7 cellular contexts compared by ENCODE assay signal in genomic region chr2:100606740-100607343, GRCh38. TPM values are rescaled to one million over a fixed set of nuclear protein-coding genes. Genes with fewer than 3 reads are reported as not detected.
A peak's percentile ranks its signal among the peaks of the same experiment; 100 is the strongest.
DNase-seq lines count a peak whose midpoint lies in the region; ATAC-seq, FAIRE-seq and TF ChIP-seq lines count a peak whose summit lies in the region.

No MANE protein-coding gene starts in this region.

- intact Hi-C loops in HepG2 (cut with micrococcal nuclease; ENCODE audit: unreplicated experiment), result loop anchor here (1.0 kb wide), 1 partner anchor 377 kb away; no protein-coding TSS in a partner anchor

- DNase-seq in Daoy (ENCODE audit: low read depth), result peak; percentile 25
- DNase-seq in HTR-8/SVneo (ENCODE audit: insufficient read length, low spot score), result peak; percentile 24
- DNase-seq in SK-N-DZ (ENCODE audit: low spot score), result peak; percentile 36
- peak; percentile 66 for DNase-seq in choroid plexus epithelial cell (ENCODE audit: low read depth)
- peak; percentile 52 for DNase-seq in HepG2 (ENCODE audit: low spot score)
- no peak for DNase-seq in thoracic aorta (ENCODE audit: low spot score)

- peaks cover 19% of the 10 kb centered on the region for H3K4me1 ChIP-seq in HepG2 (ENCODE audit: insufficient read depth, low read length)
- H3K4me1 ChIP-seq in thoracic aorta (ENCODE audit: control insufficient read depth in 1 of 2, low read depth in 2 of 2), result peaks cover 10 to 17% of the 10 kb centered on the region in 2 donors

- H3K4me2 ChIP-seq in HepG2 (ENCODE audit: low read depth, low read length), result peak overlapping the region; percentile 81

- H3K27ac ChIP-seq in HepG2 (ENCODE audit: extremely low read length, insufficient read depth, low read length) (no peak overlapping the region), thoracic aorta (no peak overlapping the region)

- H3K9ac ChIP-seq in HepG2 (ENCODE audit: insufficient read depth, low read depth, low read length), result no peak overlapping the region

- POLR2A ChIA-PET in HepG2 (lab: Yijun Ruan, JAX), result interaction anchor here (0.8 to 1.0 kb wide), 2 partner anchors 174 to 395 kb away, joined by 3 read pairs; partner anchors contain the start of gene RPL31

- BruUV-seq in HepG2 (replicated peaks; lab: Mats Ljungman, UMichigan), result no TSS peak

- TF ChIP-seq CTCF in choroid plexus epithelial cell (conservative IDR thresholded peaks at IDR 0.05; ENCODE audit: low read depth, low read length), result peak; percentile 84
- TF ChIP-seq CTCF in HepG2 (CRISPR knock-in tag; IDR thresholded peaks at IDR 0.05), result peak; percentile 96
- peak; percentile 77 for TF ChIP-seq CTCF in thoracic aorta (IDR thresholded peaks at IDR 0.05)

- in situ Hi-C loops in HepG2 (cut with HindIII; ENCODE audit: extremely low pct_ligation_motif_present, low pct_unique_long_range_greater_than_20kb), result no loop called here

- peak; percentile 80 for TF ChIP-seq RAD21 in HepG2 (CRISPR knock-in tag; IDR thresholded peaks at IDR 0.05)

- H3K27me3 ChIP-seq in HepG2 (ENCODE audit: control insufficient read depth in 1 of 2, insufficient read depth in 2 of 2, low read length in 2 of 2) (peaks cover 0 to 31% of the 10 kb centered on the region in 2 experiments; a peak in 4 of 5 replicates), thoracic aorta (replicated peaks; ENCODE audit: insufficient read depth) (no peaks in the 10 kb centered on the region)

- no peak for TF ChIP-seq POLR2A in HepG2 (IDR thresholded peaks at IDR 0.05; ENCODE audit: insufficient read depth in 1 of 2, low read depth in 2 of 2, low read length in 2 of 2)

- 38% methylated on average over 12 of the region's 12 CpGs for WGBS in HepG2 (ENCODE audit: low lambda C conversion rate)

- H3K9me3 ChIP-seq in HepG2 (ENCODE audit: low read length) (no peaks in the 10 kb centered on the region), thoracic aorta (no peaks in the 10 kb centered on the region)

- ATAC-seq in HepG2 (peak; percentile 66), thoracic aorta (ENCODE audit: insufficient number of reproducible peaks, low FRiP score, low read depth) (no peak), HG02759 (IDR thresholded peaks at IDR 0.05; ENCODE audit: unreplicated experiment) (no peak)

- no peaks in the 10 kb centered on the region for H3K79me2 ChIP-seq in HepG2 (ENCODE audit: insufficient read depth, low read length)

- FAIRE-seq in HTR-8/SVneo (lab: Jason Lieb, UNC), result no peak
- peak; percentile 77 for FAIRE-seq in HepG2 (lab: Jason Lieb, UNC)

- H4K20me1 ChIP-seq in HepG2 (ENCODE audit: insufficient read depth, low read length), result no peaks in the 10 kb centered on the region

- H3K4me3 ChIP-seq in choroid plexus epithelial cell (ENCODE audit: low read depth, low read length), result no peak overlapping the region
- peak overlapping the region in 2 of 3 experiments; percentile 13 to 26; a peak in 3 of 6 replicates for H3K4me3 ChIP-seq in HepG2 (replicated peaks in 1 of 3; ENCODE audit: insufficient read depth in 1 of 3, low read depth in 2 of 3, low read length in 3 of 3)
- no peak overlapping the region for H3K4me3 ChIP-seq in thoracic aorta

- H3K36me3 ChIP-seq in HepG2 (replicated peaks in 1 of 2; ENCODE audit: control insufficient read depth in 1 of 2, insufficient read depth in 2 of 2, low read length in 2 of 2), result no peaks in the 10 kb centered on the region
- no peaks in the 10 kb centered on the region for H3K36me3 ChIP-seq in thoracic aorta

- no peak for TF ChIP-seq EP300 in HepG2 (IDR thresholded peaks at IDR 0.05; ENCODE audit: low read depth in 2 of 2, low read length in 2 of 2)
- no peak for TF ChIP-seq EP300 in HepG2 (CRISPR knock-in tag; IDR thresholded peaks at IDR 0.05; ENCODE audit: borderline replicate concordance)

- CTCF ChIA-PET in HepG2 (lab: Yijun Ruan, JAX; ENCODE audit: low intra/inter-chr PET ratio, low total read pairs), result interaction anchor here (1.1 to 3.3 kb wide), 2 partner anchors 12 to 378 kb away, joined by 3 to 31 read pairs; no protein-coding TSS in a partner anchor

- no peak overlapping the region for H2AFZ ChIP-seq in HepG2 (ENCODE audit: low read length)

TF ChIP-seq in HepG2, 621 proteins besides CTCF, POLR2A, EP300 and RAD21 (continues in another document):
- peak; percentile 50; the same call in 1 of the 2 replicates for TF ChIP-seq ARNT2 (CRISPR knock-in tag; IDR thresholded peaks at IDR 0.05; ENCODE audit: low read depth)
- 0 out of 2 replicates have a peak, but pooled peaks have one; percentile 22 for TF ChIP-seq CHCHD3 (CRISPR knock-in tag; IDR thresholded peaks at IDR 0.05)
- 0 out of 2 replicates have a peak, but pooled peaks have one; percentile 24 for TF ChIP-seq THAP11 (CRISPR knock-in tag; IDR thresholded peaks at IDR 0.05)
- TF ChIP-seq IRX3 (CRISPR knock-in tag; IDR thresholded peaks at IDR 0.05; ENCODE audit: borderline replicate concordance, low read depth), result no peak
- TF ChIP-seq ZFX (CRISPR knock-in tag; IDR thresholded peaks at IDR 0.05; ENCODE audit: low read depth), result peak; percentile 34; the same call in 1 of the 2 replicates
- no peak for TF ChIP-seq STAT5B (CRISPR knock-in tag; IDR thresholded peaks at IDR 0.05)
- TF ChIP-seq FOSL2 (CRISPR knock-in tag; IDR thresholded peaks at IDR 0.05), result peak; percentile 21; the same call in 1 of the 2 replicates
- TF ChIP-seq ZNF605 (CRISPR knock-in tag; IDR thresholded peaks at IDR 0.05), result peak; percentile 61; the same call in 1 of the 2 replicates
- peak; percentile 46; the same call in 1 of the 2 replicates for TF ChIP-seq PITX1 (CRISPR knock-in tag; IDR thresholded peaks at IDR 0.05)
- TF ChIP-seq, protein P1, sequence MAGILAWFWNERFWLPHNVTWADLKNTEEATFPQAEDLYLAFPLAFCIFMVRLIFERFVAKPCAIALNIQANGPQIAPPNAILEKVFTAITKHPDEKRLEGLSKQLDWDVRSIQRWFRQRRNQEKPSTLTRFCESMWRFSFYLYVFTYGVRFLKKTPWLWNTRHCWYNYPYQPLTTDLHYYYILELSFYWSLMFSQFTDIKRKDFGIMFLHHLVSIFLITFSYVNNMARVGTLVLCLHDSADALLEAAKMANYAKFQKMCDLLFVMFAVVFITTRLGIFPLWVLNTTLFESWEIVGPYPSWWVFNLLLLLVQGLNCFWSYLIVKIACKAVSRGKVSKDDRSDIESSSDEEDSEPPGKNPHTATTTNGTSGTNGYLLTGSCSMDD (CRISPR knock-in tag; IDR thresholded peaks at IDR 0.05), result no peak
- TF ChIP-seq MYC (CRISPR knock-in tag; IDR thresholded peaks at IDR 0.05; ENCODE audit: borderline replicate concordance), result peak; percentile 39; the same call in 1 of the 2 replicates
- TF ChIP-seq FOXA1 (IDR thresholded peaks at IDR 0.05), result no peak
- 0 out of 2 replicates have a peak, but pooled peaks have one; percentile 5 for TF ChIP-seq FOXA1 (CRISPR knock-in tag; IDR thresholded peaks at IDR 0.05)
- peak; percentile 73; the same call in 1 of the 2 replicates for TF ChIP-seq THAP9 (CRISPR knock-in tag; IDR thresholded peaks at IDR 0.05; ENCODE audit: borderline replicate concordance)
- peak; percentile 95 for TF ChIP-seq STAG1 (CRISPR knock-in tag; IDR thresholded peaks at IDR 0.05)

RNA-seq across cellular contexts. Expression of gene PDCL3, which starts 44.0 kb away (rescaled TPM):
- total RNA-seq in Daoy (2014; rRNA removed; shearing (Covaris generic)), result 43.8 and 45.3 TPM in 2 replicates
- polyA plus RNA-seq in SK-N-DZ (2014; cell fraction: cytosol; rRNA removed), result 16.4 and 18.0 TPM in 2 replicates
- polyA plus RNA-seq in SK-N-DZ (2014; cell fraction: nucleus; rRNA removed), result 10.8 and 10.9 TPM in 2 replicates
- total RNA-seq in HepG2 (2016; rRNA removed; fragmentation: Illumina TruSeq; extraction: Trizol), result 24.4 and 36.9 TPM in 2 replicates
- 7.1 and 7.4 TPM in 2 replicates for total RNA-seq in HepG2 (2016; cell fraction: cytosol; rRNA removed; fragmentation: Illumina TruSeq; extraction: Trizol; ENCODE audit: low read depth)
- total RNA-seq in HepG2 (2016; cell fraction: insoluble cytoplasmic fraction; rRNA removed; fragmentation: Illumina TruSeq; extraction: Trizol), result 26.6 and 35.1 TPM in 2 replicates
- 9.5 and 9.9 TPM in 2 replicates for total RNA-seq in HepG2 (2016; cell fraction: membrane; rRNA removed; fragmentation: Illumina TruSeq; extraction: Trizol)
- 13.4 and 14.5 TPM in 2 replicates for total RNA-seq in HepG2 (2016; cell fraction: nucleus; rRNA removed; fragmentation: Illumina TruSeq; extraction: Trizol)
- polyA plus RNA-seq in HepG2 (2011; rRNA removed), result 14.4 TPM in 2 replicates
- polyA plus RNA-seq in HepG2 (2011; cell fraction: cytosol; rRNA removed), result 9.9 and 15.6 TPM in 2 replicates
- polyA plus RNA-seq in HepG2 (2011; cell fraction: nucleus; rRNA removed), result 2.6 and 4.0 TPM in 2 replicates
- 22.1 and 23.8 TPM in 2 replicates for polyA plus RNA-seq in HepG2 (2012)
- polyA plus RNA-seq in HepG2 (2016; cell fraction: cytosol; fragmentation: Illumina TruSeq; extraction: Trizol; ENCODE audit: low read depth), result 11.7 and 12.3 TPM in 2 replicates
- 64.8 and 71.4 TPM in 2 replicates for polyA plus RNA-seq in HepG2 (2016; cell fraction: insoluble cytoplasmic fraction; fragmentation: Illumina TruSeq; extraction: Trizol; ENCODE audit: low read depth)
- 12.5 and 13.1 TPM in 2 replicates for polyA plus RNA-seq in HepG2 (2016; cell fraction: membrane; fragmentation: Illumina TruSeq; extraction: Trizol; ENCODE audit: low read depth)
- 26.6 and 28.1 TPM in 2 replicates for polyA plus RNA-seq in HepG2 (2016; cell fraction: nucleus; fragmentation: Illumina TruSeq; extraction: Trizol; ENCODE audit: insufficient read depth, low read depth)
- 5.0 and 7.5 TPM in 2 replicates for polyA minus RNA-seq in HepG2 (2011; rRNA and poly(A)+ RNA removed; ENCODE audit: low replicate concordance)
- 5.8 and 6.1 TPM in 2 replicates for polyA minus RNA-seq in HepG2 (2011; cell fraction: cytosol; rRNA and poly(A)+ RNA removed)
- polyA minus RNA-seq in HepG2 (2011; cell fraction: nucleus; rRNA and poly(A)+ RNA removed), result 7.0 and 10.1 TPM in 2 replicates
- total RNA-seq in thoracic aorta, result 10 to 100 TPM in 1 of 2 donors, 1 to 10 TPM in 1; 7.5 to 13.4 TPM

Comparison
In these comparisons a context has a peak if more than half of its experiments do, and no peak if none do; other contexts are left out.
1. H3K4me3 ChIP-seq: peak in HepG2 (2 of 3); none in choroid plexus epithelial cell (single experiment) and thoracic aorta (single experiment).
2. Peak in every context shown above with its lines, with median percentiles within 50 percentile points of each other: CTCF ChIP-seq.